Comparison of ENCODE assay signal across 11 cellular contexts in the genomic region with DNA sequence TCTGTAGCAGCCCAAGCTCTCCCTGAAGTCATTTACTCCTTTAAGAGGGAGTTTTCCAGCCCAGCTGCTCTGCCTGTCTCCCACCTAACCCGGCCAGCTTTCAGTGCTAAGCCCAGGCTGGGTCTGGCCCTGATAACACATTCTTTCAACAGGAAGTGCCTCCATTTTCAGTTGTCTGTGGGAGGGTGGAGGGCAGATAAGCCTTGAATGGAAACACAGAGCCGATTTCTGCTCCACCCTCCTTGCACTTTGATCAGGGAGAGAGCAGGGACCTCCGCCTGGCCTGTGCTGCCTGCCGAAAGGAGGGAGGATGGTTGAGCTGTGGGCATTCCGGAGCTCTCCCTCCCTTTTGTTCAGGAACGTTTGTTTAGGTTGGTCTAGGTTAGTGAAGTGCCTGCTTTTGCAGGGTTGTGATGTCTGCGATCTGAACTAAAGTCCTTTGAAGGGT. TPM values are rescaled to one million over a fixed set of nuclear protein-coding genes. Genes with fewer than 3 reads are reported as not detected.
DNase-seq lines count a peak whose midpoint lies in the region; ATAC-seq, FAIRE-seq and TF ChIP-seq lines count a peak whose summit lies in the region.
"Had no signal": no experiment of that assay in that cellular context is flagged by ENCODE, and none has a peak within 500 bp of the region (broad histone marks: within the 10 kb centered on the region; RNA-seq: fewer than 3 reads in every experiment).

No MANE protein-coding gene starts in this region.

- FAIRE-seq in kidney (lab: Jason Lieb, UNC) = no peak

- no peaks in the 10 kb centered on the region for H3K9me3 ChIP-seq in colonic mucosa
- no peaks in the 10 kb centered on the region for H3K9me3 ChIP-seq in kidney (ENCODE audit: control insufficient read depth in 1 of 2, low read length in 2 of 2)
- H3K9me3 ChIP-seq: tibial nerve had no signal

- DNase-seq in HUDEP-2 (lab: John Stamatoyannopoulos, UW; ENCODE audit: unreplicated experiment in 76 of 76) (peak in 57 of 76 experiments; percentile 9 to 73 (median 44)), colonic mucosa (peak; percentile 91), kidney (no peak), NCI-H345 treated with DMSO at 0.1 percent for 48 hours (lab: John Stamatoyannopoulos, UW; ENCODE audit: unreplicated experiment) (no peak)
- DNase-seq: NCI-H2081 treated with DMSO at 0.1 percent for 48 hours, T1000 had no signal

- no peak overlapping the region for H3K4me3 ChIP-seq in colonic mucosa
- H3K4me3 ChIP-seq in kidney (ENCODE audit: low read length in 2 of 2) = peak overlapping the region; percentile 2 to 13
- H3K4me3 ChIP-seq in rectal smooth muscle tissue (ENCODE audit: low read length) = no peak overlapping the region
- H3K4me3 ChIP-seq: tibial nerve had no signal

- H3K4me1 ChIP-seq in colonic mucosa (peaks cover 4% of the 10 kb centered on the region), kidney (ENCODE audit: control insufficient read depth in 1 of 2, insufficient read depth in 1 of 2, low read depth in 1 of 2, low read length in 2 of 2) (peaks cover 3 to 6% of the 10 kb centered on the region in 2 donors), rectal smooth muscle tissue (ENCODE audit: control insufficient read depth, insufficient read depth, low read length) (no peaks in the 10 kb centered on the region)
- H3K4me1 ChIP-seq: tibial nerve had no signal

- H3K9ac ChIP-seq in colonic mucosa (ENCODE audit: low read depth in 2 of 2, low read length in 2 of 2) (peak overlapping the region in 1 of 2 donors; percentile 87), kidney (ENCODE audit: low read length in 2 of 2) (no peak overlapping the region), rectal smooth muscle tissue (ENCODE audit: low read length) (no peak overlapping the region)

- H3K36me3 ChIP-seq in colonic mucosa (no peaks in the 10 kb centered on the region), kidney (ENCODE audit: control insufficient read depth in 1 of 2, insufficient read depth in 2 of 2, low read length in 2 of 2) (no peaks in the 10 kb centered on the region), rectal smooth muscle tissue (ENCODE audit: control insufficient read depth, insufficient read depth, low read length) (no peaks in the 10 kb centered on the region)
- H3K36me3 ChIP-seq: tibial nerve had no signal

- no peak for TF ChIP-seq CTCF in colonic mucosa (IDR thresholded peaks at IDR 0.05)
- no peak for TF ChIP-seq CTCF in kidney (IDR thresholded peaks at IDR 0.05; ENCODE audit: borderline replicate concordance, extremely low read depth, insufficient read depth)

- H3K27ac ChIP-seq in colonic mucosa = peak overlapping the region; percentile 81
- H3K27ac ChIP-seq in kidney (ENCODE audit: low read depth in 2 of 2, low read length in 2 of 2) = no peak overlapping the region
- H3K27ac ChIP-seq in rectal smooth muscle tissue (ENCODE audit: low read depth, low read length) = peak overlapping the region; percentile 25

- intact Hi-C loops in colonic mucosa (cut with DNase I) = no loop called here
- intact Hi-C loops in kidney (cut with DNase I) = no loop called here

- ATAC-seq in HG03457 (IDR thresholded peaks at IDR 0.05; ENCODE audit: unreplicated experiment) = no peak
- no peak for ATAC-seq in HG03521 (IDR thresholded peaks at IDR 0.05; ENCODE audit: unreplicated experiment)
- no peak for ATAC-seq in HG03432 (IDR thresholded peaks at IDR 0.05; ENCODE audit: unreplicated experiment)

- H3K27me3 ChIP-seq in colonic mucosa = no peaks in the 10 kb centered on the region
- H3K27me3 ChIP-seq in rectal smooth muscle tissue (ENCODE audit: control insufficient read depth, insufficient read depth, low read length) = no peaks in the 10 kb centered on the region

RNA-seq across cellular contexts. Expression of a gene that starts 24.8 kb away (rescaled TPM):
- total RNA-seq in colonic mucosa (10 to 100 TPM; 52.7 to 61.3 TPM), kidney (10.9 TPM)
- polyA plus RNA-seq in kidney (ENCODE audit: insufficient read depth, low read depth, low replicate concordance) = 1.7 TPM

Comparison
In these comparisons a context has a peak if more than half of its experiments do, and no peak if none do; other contexts are left out.
1. DNase-seq: peak in HUDEP-2 (57 of 76) and colonic mucosa (single experiment); none in kidney (single experiment) and NCI-H345 treated with DMSO at 0.1 percent for 48 hours (single experiment).
2. H3K27ac ChIP-seq: peak in colonic mucosa (single experiment) and rectal smooth muscle tissue (single experiment); none in kidney (0 of 2).
3. H3K4me3 ChIP-seq: peak in kidney (2 of 2); none in colonic mucosa (single experiment) and rectal smooth muscle tissue (single experiment).